In the genomic region with DNA sequence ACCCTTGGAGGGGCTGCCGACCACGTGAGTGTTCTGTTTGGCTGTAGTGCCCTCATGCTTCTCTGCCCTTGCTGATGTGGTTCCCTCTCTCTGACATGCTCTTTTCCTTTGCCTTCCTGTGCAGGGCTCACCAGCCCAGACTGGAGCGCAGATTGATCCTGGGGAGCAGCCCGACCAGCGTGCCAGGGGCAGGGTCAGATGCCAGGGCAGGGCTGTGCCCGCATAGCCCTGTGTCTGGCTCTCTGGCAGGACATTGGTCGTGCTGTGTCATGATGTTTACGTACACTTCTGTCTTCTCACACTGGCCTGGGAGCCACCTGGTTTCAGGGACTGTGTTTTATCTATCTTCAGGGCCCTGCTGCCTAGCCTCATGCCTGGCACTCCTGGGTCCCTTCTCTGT, we compare ENCODE assay signal across 1 cellular context.
TF ChIP-seq lines count a peak whose summit lies in the region.

No MANE protein-coding gene starts in this region.

TF ChIP-seq in WTC11, 78 proteins besides CTCF, POLR2A, EP300 and RAD21 (continued from another document):
- TF ChIP-seq ZNF532 (CRISPR knock-in tag; IDR thresholded peaks at IDR 0.05; ENCODE audit: borderline replicate concordance), result no peak
